1 cellular context compared by ENCODE assay signal in the genomic region with DNA sequence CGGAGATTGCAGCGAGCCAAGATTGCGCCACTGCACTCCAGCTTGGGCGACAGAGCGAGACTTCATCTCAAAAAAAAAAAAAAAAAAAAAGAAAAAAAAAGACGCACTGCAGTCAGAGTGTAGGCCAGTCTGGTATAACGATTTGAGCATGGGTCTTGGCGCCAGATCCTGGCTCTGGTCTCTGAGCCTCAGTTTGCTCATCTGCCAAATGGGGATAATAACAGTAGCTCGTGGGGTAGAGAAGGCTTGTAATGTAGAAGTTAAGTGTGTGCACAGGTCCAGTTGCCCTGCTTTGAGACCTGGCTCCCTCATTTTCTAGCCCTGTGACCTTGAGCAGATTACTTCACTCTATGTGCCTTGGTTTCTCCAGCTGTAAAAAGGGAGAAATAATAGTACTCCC.
A peak's percentile ranks its signal among the peaks of the same experiment; 100 is the strongest.
TF ChIP-seq lines count a peak whose summit lies in the region.

No MANE protein-coding gene starts in this region.

TF ChIP-seq in K562, 482 proteins besides CTCF, POLR2A, EP300 and RAD21 (continued from another document):
- TF ChIP-seq, protein P1, sequence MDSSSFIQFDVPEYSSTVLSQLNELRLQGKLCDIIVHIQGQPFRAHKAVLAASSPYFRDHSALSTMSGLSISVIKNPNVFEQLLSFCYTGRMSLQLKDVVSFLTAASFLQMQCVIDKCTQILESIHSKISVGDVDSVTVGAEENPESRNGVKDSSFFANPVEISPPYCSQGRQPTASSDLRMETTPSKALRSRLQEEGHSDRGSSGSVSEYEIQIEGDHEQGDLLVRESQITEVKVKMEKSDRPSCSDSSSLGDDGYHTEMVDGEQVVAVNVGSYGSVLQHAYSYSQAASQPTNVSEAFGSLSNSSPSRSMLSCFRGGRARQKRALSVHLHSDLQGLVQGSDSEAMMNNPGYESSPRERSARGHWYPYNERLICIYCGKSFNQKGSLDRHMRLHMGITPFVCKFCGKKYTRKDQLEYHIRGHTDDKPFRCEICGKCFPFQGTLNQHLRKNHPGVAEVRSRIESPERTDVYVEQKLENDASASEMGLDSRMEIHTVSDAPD (CRISPR knock-in tag; IDR thresholded peaks at IDR 0.05) = no peak
- TF ChIP-seq, protein P2, sequence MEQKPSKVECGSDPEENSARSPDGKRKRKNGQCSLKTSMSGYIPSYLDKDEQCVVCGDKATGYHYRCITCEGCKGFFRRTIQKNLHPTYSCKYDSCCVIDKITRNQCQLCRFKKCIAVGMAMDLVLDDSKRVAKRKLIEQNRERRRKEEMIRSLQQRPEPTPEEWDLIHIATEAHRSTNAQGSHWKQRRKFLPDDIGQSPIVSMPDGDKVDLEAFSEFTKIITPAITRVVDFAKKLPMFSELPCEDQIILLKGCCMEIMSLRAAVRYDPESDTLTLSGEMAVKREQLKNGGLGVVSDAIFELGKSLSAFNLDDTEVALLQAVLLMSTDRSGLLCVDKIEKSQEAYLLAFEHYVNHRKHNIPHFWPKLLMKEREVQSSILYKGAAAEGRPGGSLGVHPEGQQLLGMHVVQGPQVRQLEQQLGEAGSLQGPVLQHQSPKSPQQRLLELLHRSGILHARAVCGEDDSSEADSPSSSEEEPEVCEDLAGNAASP (IDR thresholded peaks at IDR 0.05) = no peak
- no peak for TF ChIP-seq ZNF197 (CRISPR knock-in tag; IDR thresholded peaks at IDR 0.05; ENCODE audit: low read depth)
- TF ChIP-seq CTBP1 (IDR thresholded peaks at IDR 0.05; ENCODE audit: borderline replicate concordance) = no peak
- no peak for TF ChIP-seq BHLHE40 (IDR thresholded peaks at IDR 0.05; ENCODE audit: low read length)
- no peak for TF ChIP-seq HDAC3 (IDR thresholded peaks at IDR 0.05; ENCODE audit: borderline replicate concordance, partially characterized antibody)
- no peak for TF ChIP-seq ZNF764 (CRISPR knock-in tag; IDR thresholded peaks at IDR 0.05; ENCODE audit: low read depth)
- TF ChIP-seq ZC3H8 (IDR thresholded peaks at IDR 0.05) = no peak
- no peak for TF ChIP-seq NFE2L1 (tag; IDR thresholded peaks at IDR 0.05; ENCODE audit: borderline replicate concordance, low read depth)
- no peak for TF ChIP-seq ZNF24 (IDR thresholded peaks at IDR 0.05)
- TF ChIP-seq ZNF76 (CRISPR knock-in tag; IDR thresholded peaks at IDR 0.05; ENCODE audit: borderline replicate concordance) = no peak
- TF ChIP-seq, protein P3, sequence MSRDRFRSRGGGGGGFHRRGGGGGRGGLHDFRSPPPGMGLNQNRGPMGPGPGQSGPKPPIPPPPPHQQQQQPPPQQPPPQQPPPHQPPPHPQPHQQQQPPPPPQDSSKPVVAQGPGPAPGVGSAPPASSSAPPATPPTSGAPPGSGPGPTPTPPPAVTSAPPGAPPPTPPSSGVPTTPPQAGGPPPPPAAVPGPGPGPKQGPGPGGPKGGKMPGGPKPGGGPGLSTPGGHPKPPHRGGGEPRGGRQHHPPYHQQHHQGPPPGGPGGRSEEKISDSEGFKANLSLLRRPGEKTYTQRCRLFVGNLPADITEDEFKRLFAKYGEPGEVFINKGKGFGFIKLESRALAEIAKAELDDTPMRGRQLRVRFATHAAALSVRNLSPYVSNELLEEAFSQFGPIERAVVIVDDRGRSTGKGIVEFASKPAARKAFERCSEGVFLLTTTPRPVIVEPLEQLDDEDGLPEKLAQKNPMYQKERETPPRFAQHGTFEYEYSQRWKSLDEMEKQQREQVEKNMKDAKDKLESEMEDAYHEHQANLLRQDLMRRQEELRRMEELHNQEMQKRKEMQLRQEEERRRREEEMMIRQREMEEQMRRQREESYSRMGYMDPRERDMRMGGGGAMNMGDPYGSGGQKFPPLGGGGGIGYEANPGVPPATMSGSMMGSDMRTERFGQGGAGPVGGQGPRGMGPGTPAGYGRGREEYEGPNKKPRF (IDR thresholded peaks at IDR 0.05; ENCODE audit: low read depth, low read length) = no peak
- TF ChIP-seq RBM17 (IDR thresholded peaks at IDR 0.05; ENCODE audit: borderline replicate concordance, low read depth, low read length) = no peak
- no peak for TF ChIP-seq RAD51 (IDR thresholded peaks at IDR 0.05; ENCODE audit: borderline replicate concordance, low read depth)
- TF ChIP-seq FIP1L1 (IDR thresholded peaks at IDR 0.05; ENCODE audit: low read depth, low read length, poor library complexity, severe bottlenecking) = no peak
- no peak for TF ChIP-seq NEUROD1 (IDR thresholded peaks at IDR 0.05; ENCODE audit: borderline replicate concordance, low read depth, low read length, partially characterized antibody)
- TF ChIP-seq MED1 (CRISPR knock-in tag; IDR thresholded peaks at IDR 0.05; ENCODE audit: borderline replicate concordance) = no peak
- no peak for TF ChIP-seq SMAD4 (CRISPR knock-in tag; conservative IDR thresholded peaks at IDR 0.05)
- TF ChIP-seq MIER1 (IDR thresholded peaks at IDR 0.05; ENCODE audit: low read depth) = no peak
- TF ChIP-seq NCOA4 (IDR thresholded peaks at IDR 0.05; ENCODE audit: partially characterized antibody) = no peak
- TF ChIP-seq ZNF77 (CRISPR knock-in tag; IDR thresholded peaks at IDR 0.05) = no peak
- TF ChIP-seq ZNF436 (CRISPR knock-in tag; IDR thresholded peaks at IDR 0.05) = no peak
- peak; percentile 89 for TF ChIP-seq BCOR (IDR thresholded peaks at IDR 0.05)
- TF ChIP-seq HMG20A (CRISPR knock-in tag; conservative IDR thresholded peaks at IDR 0.05) = no peak
- TF ChIP-seq GTF2A2 (tag; IDR thresholded peaks at IDR 0.05) = no peak
- peak; percentile 43 to 47; a peak in 1 of 4 replicates for TF ChIP-seq KDM1A (IDR thresholded peaks at IDR 0.05)
- TF ChIP-seq RCOR1 (IDR thresholded peaks at IDR 0.05; ENCODE audit: borderline replicate concordance in 1 of 2, low read depth in 2 of 2, low read length in 2 of 2) = peak in 1 of 2 experiments; percentile 52; a peak in 1 of 4 replicates
- TF ChIP-seq, protein P4, sequence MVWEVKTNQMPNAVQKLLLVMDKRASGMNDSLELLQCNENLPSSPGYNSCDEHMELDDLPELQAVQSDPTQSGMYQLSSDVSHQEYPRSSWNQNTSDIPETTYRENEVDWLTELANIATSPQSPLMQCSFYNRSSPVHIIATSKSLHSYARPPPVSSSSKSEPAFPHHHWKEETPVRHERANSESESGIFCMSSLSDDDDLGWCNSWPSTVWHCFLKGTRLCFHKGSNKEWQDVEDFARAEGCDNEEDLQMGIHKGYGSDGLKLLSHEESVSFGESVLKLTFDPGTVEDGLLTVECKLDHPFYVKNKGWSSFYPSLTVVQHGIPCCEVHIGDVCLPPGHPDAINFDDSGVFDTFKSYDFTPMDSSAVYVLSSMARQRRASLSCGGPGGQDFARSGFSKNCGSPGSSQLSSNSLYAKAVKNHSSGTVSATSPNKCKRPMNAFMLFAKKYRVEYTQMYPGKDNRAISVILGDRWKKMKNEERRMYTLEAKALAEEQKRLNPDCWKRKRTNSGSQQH (CRISPR knock-in tag; IDR thresholded peaks at IDR 0.05) = no peak
TF ChIP-seq in K562: peak in this region for 5.
